20 cellular contexts compared by ENCODE assay signal in genomic region chr12:124404162-124404561, GRCh38.
A peak's percentile ranks its signal among the peaks of the same experiment; 100 is the strongest.
DNase-seq lines count a peak whose midpoint lies in the region; ATAC-seq and TF ChIP-seq lines count a peak whose summit lies in the region.
"Had no signal": no experiment of that assay in that cellular context is flagged by ENCODE, and none has a peak within 500 bp of the region (broad histone marks: within the 10 kb centered on the region; RNA-seq: fewer than 3 reads in every experiment).

No MANE protein-coding gene starts in this region.

- no peaks in the 10 kb centered on the region for H3K9me3 Mint-ChIP-seq in activated CD8-positive, alpha-beta T cell treated with anti-CD3 and anti-CD28 coated beads for 36 hours
- H3K9me3 Mint-ChIP-seq: activated CD4-positive, alpha-beta memory T cell treated with anti-CD3 and anti-CD28 coated beads, Interleukin-2, amount 10 ng/mL, durations not matched to agents 7 days and 5 days had no signal

- no peak overlapping the region for H3K4me3 Mint-ChIP-seq in activated CD8-positive, alpha-beta T cell treated with anti-CD3 and anti-CD28 coated beads for 36 hours
- H3K4me3 Mint-ChIP-seq: activated CD4-positive, alpha-beta memory T cell treated with anti-CD3 and anti-CD28 coated beads, Interleukin-2, amount 10 ng/mL, durations not matched to agents 7 days and 5 days; B cell had no signal

- H3K4me3 ChIP-seq in fibroblast of the aortic adventitia (ENCODE audit: low read depth, low read length) (no peak overlapping the region), right lobe of liver (no peak overlapping the region)
- H3K4me3 ChIP-seq: hepatocyte, SJSA1 had no signal

- no peaks in the 10 kb centered on the region for H3K27me3 ChIP-seq in right lobe of liver
- H3K27me3 ChIP-seq: hepatocyte, neutrophil, SJSA1 had no signal

- no peaks in the 10 kb centered on the region for H3K9me3 ChIP-seq in right lobe of liver
- H3K9me3 ChIP-seq: neutrophil, SJSA1 had no signal

- CTCF ChIA-PET in activated CD8-positive, alpha-beta T cell treated with anti-CD3 and anti-CD28 coated beads for 36 hours (lab: Charles Lee), result interaction anchor here (1.2 kb wide), 1 partner anchor 362 kb away, joined by 3 read pairs; no protein-coding TSS in a partner anchor

- no peak overlapping the region for H3K27ac Mint-ChIP-seq in activated CD8-positive, alpha-beta T cell treated with anti-CD3 and anti-CD28 coated beads for 36 hours
- H3K27ac Mint-ChIP-seq: activated CD4-positive, alpha-beta memory T cell treated with anti-CD3 and anti-CD28 coated beads, Interleukin-2, amount 10 ng/mL, durations not matched to agents 7 days and 5 days; B cell had no signal

- POLR2A ChIA-PET in activated CD8-positive, alpha-beta T cell treated with anti-CD3 and anti-CD28 coated beads for 36 hours (lab: Charles Lee), result no interaction called here

- no peaks in the 10 kb centered on the region for H3K27me3 Mint-ChIP-seq in activated CD8-positive, alpha-beta T cell treated with anti-CD3 and anti-CD28 coated beads for 36 hours
- H3K27me3 Mint-ChIP-seq: activated CD4-positive, alpha-beta memory T cell treated with anti-CD3 and anti-CD28 coated beads, Interleukin-2, amount 10 ng/mL, durations not matched to agents 7 days and 5 days; B cell had no signal

- TF ChIP-seq POLR2A in right lobe of liver (IDR thresholded peaks at IDR 0.05), result no peak

- H3K4me1 ChIP-seq in right lobe of liver, result no peaks in the 10 kb centered on the region
- H3K4me1 ChIP-seq: SJSA1 had no signal

- peak; percentile 29 for ATAC-seq in sciatic nerve
- ATAC-seq in activated CD8-positive, alpha-beta T cell treated with anti-CD3 and anti-CD28 coated beads for 36 hours, result no peak
- ATAC-seq in right lobe of liver, result no peak
- no peak for ATAC-seq in GM21423 (IDR thresholded peaks at IDR 0.05; ENCODE audit: unreplicated experiment)
- ATAC-seq: left lobe of liver had no signal

- no peak overlapping the region for H3K27ac ChIP-seq in right lobe of liver
- H3K27ac ChIP-seq: neutrophil, SJSA1 had no signal

- TF ChIP-seq CTCF in fibroblast of the aortic adventitia (IDR thresholded peaks at IDR 0.05; ENCODE audit: insufficient read depth, low read length), result no peak
- TF ChIP-seq CTCF in activated CD8-positive, alpha-beta T cell treated with anti-CD3 and anti-CD28 coated beads for 36 hours (IDR thresholded peaks at IDR 0.05), result no peak
- no peak for TF ChIP-seq CTCF in right lobe of liver (IDR thresholded peaks at IDR 0.05)

- H3K36me3 ChIP-seq in right lobe of liver, result no peaks in the 10 kb centered on the region

- no CpG with 5 or more reads among the region's 13 CpGs for WGBS in right lobe of liver (ENCODE audit: insufficient coverage, low coverage, low lambda C conversion rate, missing lambda C conversion rate)

- peaks cover 8% of the 10 kb centered on the region for H3K36me3 Mint-ChIP-seq in activated CD8-positive, alpha-beta T cell treated with anti-CD3 and anti-CD28 coated beads for 36 hours (ENCODE audit: low read depth)

- peak; percentile 38 for DNase-seq in AG20443 (ENCODE audit: low spot score)
- DNase-seq in NCI-H2171 (lab: John Stamatoyannopoulos, UW), result peak; percentile 24
- peak; percentile 38 for DNase-seq in fibroblast of the aortic adventitia (ENCODE audit: low read depth)
- DNase-seq in sciatic nerve (ENCODE audit: low spot score), result no peak
- no peak for DNase-seq in activated CD8-positive, alpha-beta T cell treated with anti-CD3 and anti-CD28 coated beads for 36 hours
- no peak for DNase-seq in right lobe of liver
- DNase-seq in activated CD4-positive, CD25-positive, alpha-beta regulatory T cell (lab: John Stamatoyannopoulos, UW), result no peak
- DNase-seq: activated CD4-positive, alpha-beta memory T cell treated with anti-CD3 and anti-CD28 coated beads, Interleukin-2, amount 10 ng/mL, durations not matched to agents 7 days and 5 days; activated naive CD4-positive, alpha-beta T cell; central memory CD4-positive, alpha-beta T cell; Karpas-422; NCI-H2081; NK-92 treated with Interleukin-12 subunit alpha and Interleukin-12 subunit beta, amount 100 ng/mL, for 24 hours; stimulated activated CD4-positive, alpha-beta T cell treated with anti-CD3 and anti-CD28 coated beads, Interleukin-12 subunit alpha, Interleukin-12 subunit beta, amount 100 ng/mL, for 4 hours had no signal

- intact Hi-C loops in sciatic nerve (cut with DNase I) (no loop called here), right lobe of liver (cut with DNase I) (no loop called here)
- intact Hi-C loops in activated CD8-positive, alpha-beta T cell treated with anti-CD3 and anti-CD28 coated beads for 36 hours (cut with micrococcal nuclease), result no loop called here

- no peaks in the 10 kb centered on the region for H3K4me1 Mint-ChIP-seq in activated CD8-positive, alpha-beta T cell treated with anti-CD3 and anti-CD28 coated beads for 36 hours (ENCODE audit: low read depth)

Comparison
In these comparisons a context has a peak if more than half of its experiments do, and no peak if none do; other contexts are left out.
1. DNase-seq: peak in AG20443 (single experiment), NCI-H2171 (single experiment) and fibroblast of the aortic adventitia (single experiment); none in sciatic nerve (single experiment), activated CD8-positive, alpha-beta T cell treated with anti-CD3 and anti-CD28 coated beads for 36 hours (single experiment), right lobe of liver (0 of 3) and activated CD4-positive, CD25-positive, alpha-beta regulatory T cell (0 of 4).